2 cellular contexts compared by ENCODE assay signal in the genomic region with DNA sequence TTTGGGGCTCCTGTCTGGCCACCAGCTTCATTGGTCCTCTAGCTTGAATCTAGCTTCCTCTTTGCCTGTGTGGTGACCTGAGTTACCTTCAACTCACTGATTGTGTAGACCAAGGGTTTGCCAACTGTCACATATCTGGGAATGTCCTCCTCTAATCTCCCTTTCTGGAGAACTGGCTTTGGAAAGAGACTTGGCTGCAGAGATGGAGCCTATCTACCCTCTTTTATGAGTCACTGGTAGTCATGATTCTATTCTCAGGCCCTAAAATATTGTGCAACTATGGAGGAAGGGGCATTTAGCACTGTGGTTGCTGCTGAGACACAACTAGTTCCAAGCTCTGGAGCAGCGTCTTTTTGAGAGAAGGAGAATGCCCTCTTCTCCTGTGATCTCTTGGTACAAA.
TF ChIP-seq lines count a peak whose summit lies in the region.

No MANE protein-coding gene starts in this region.

TF ChIP-seq in IMR-90, 13 proteins besides CTCF, POLR2A, EP300 and RAD21:
- TF ChIP-seq RFX5 (IDR thresholded peaks at IDR 0.05; ENCODE audit: low read depth, low read length) (0 out of 2 replicates have a peak, but pooled peaks have one; percentile 14), MAZ (IDR thresholded peaks at IDR 0.05; ENCODE audit: borderline replicate concordance, low read depth, low read length) (0 out of 2 replicates have a peak, but pooled peaks have one; percentile 15), CEBPB (IDR thresholded peaks at IDR 0.05; ENCODE audit: low read depth, low read length) (peak; percentile 97), ELK1 (IDR thresholded peaks at IDR 0.05; ENCODE audit: borderline replicate concordance, low read depth, low read length) (no peak), NFE2L2 (IDR thresholded peaks at IDR 0.05; ENCODE audit: low read depth, low read length) (no peak)

TF ChIP-seq in GM23338, 12 proteins besides CTCF, POLR2A, EP300 and RAD21:
- TF ChIP-seq EZH2phosphoT487 (IDR thresholded peaks at IDR 0.05; ENCODE audit: unreplicated experiment): no peak
- TF ChIP-seq JUNB (IDR thresholded peaks at IDR 0.05; ENCODE audit: unreplicated experiment): no peak
- TF ChIP-seq NANOG (IDR thresholded peaks at IDR 0.05; ENCODE audit: borderline replicate concordance): no peak
- TF ChIP-seq ZNF331 (CRISPR knock-in tag; IDR thresholded peaks at IDR 0.05; ENCODE audit: low read depth): no peak
- TF ChIP-seq ETS1 (IDR thresholded peaks at IDR 0.05): no peak
- TF ChIP-seq, protein P1, sequence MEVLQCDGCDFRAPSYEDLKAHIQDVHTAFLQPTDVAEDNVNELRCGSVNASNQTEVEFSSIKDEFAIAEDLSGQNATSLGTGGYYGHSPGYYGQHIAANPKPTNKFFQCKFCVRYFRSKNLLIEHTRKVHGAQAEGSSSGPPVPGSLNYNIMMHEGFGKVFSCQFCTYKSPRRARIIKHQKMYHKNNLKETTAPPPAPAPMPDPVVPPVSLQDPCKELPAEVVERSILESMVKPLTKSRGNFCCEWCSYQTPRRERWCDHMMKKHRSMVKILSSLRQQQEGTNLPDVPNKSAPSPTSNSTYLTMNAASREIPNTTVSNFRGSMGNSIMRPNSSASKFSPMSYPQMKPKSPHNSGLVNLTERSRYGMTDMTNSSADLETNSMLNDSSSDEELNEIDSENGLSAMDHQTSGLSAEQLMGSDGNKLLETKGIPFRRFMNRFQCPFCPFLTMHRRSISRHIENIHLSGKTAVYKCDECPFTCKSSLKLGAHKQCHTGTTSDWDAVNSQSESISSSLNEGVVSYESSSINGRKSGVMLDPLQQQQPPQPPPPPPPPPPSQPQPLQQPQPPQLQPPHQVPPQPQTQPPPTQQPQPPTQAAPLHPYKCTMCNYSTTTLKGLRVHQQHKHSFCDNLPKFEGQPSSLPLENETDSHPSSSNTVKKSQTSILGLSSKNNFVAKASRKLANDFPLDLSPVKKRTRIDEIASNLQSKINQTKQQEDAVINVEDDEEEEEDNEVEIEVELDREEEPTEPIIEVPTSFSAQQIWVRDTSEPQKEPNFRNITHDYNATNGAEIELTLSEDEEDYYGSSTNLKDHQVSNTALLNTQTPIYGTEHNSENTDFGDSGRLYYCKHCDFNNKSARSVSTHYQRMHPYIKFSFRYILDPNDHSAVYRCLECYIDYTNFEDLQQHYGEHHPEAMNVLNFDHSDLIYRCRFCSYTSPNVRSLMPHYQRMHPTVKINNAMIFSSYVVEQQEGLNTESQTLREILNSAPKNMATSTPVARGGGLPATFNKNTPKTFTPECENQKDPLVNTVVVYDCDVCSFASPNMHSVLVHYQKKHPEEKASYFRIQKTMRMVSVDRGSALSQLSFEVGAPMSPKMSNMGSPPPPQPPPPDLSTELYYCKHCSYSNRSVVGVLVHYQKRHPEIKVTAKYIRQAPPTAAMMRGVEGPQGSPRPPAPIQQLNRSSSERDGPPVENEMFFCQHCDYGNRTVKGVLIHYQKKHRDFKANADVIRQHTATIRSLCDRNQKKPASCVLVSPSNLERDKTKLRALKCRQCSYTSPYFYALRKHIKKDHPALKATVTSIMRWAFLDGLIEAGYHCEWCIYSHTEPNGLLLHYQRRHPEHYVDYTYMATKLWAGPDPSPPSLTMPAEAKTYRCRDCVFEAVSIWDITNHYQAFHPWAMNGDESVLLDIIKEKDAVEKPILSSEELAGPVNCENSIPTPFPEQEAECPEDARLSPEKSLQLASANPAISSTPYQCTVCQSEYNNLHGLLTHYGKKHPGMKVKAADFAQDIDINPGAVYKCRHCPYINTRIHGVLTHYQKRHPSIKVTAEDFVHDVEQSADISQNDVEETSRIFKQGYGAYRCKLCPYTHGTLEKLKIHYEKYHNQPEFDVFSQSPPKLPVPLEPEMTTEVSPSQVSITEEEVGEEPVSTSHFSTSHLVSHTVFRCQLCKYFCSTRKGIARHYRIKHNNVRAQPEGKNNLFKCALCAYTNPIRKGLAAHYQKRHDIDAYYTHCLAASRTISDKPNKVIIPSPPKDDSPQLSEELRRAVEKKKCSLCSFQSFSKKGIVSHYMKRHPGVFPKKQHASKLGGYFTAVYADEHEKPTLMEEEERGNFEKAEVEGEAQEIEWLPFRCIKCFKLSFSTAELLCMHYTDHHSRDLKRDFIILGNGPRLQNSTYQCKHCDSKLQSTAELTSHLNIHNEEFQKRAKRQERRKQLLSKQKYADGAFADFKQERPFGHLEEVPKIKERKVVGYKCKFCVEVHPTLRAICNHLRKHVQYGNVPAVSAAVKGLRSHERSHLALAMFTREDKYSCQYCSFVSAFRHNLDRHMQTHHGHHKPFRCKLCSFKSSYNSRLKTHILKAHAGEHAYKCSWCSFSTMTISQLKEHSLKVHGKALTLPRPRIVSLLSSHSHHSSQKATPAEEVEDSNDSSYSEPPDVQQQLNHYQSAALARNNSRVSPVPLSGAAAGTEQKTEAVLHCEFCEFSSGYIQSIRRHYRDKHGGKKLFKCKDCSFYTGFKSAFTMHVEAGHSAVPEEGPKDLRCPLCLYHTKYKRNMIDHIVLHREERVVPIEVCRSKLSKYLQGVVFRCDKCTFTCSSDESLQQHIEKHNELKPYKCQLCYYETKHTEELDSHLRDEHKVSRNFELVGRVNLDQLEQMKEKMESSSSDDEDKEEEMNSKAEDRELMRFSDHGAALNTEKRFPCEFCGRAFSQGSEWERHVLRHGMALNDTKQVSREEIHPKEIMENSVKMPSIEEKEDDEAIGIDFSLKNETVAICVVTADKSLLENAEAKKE (CRISPR knock-in tag; IDR thresholded peaks at IDR 0.05): no peak
- no peak for TF ChIP-seq ZNF114 (CRISPR knock-in tag; IDR thresholded peaks at IDR 0.05)
- TF ChIP-seq EZH2 (IDR thresholded peaks at IDR 0.05; ENCODE audit: low read depth, unreplicated experiment): no peak
- TF ChIP-seq REST (IDR thresholded peaks at IDR 0.05; ENCODE audit: unreplicated experiment): no peak
- no peak for TF ChIP-seq POLR2AphosphoS5 (IDR thresholded peaks at IDR 0.05; ENCODE audit: low read depth)
- TF ChIP-seq CREB1 (CRISPR knock-in tag; IDR thresholded peaks at IDR 0.05; ENCODE audit: low read depth): no peak
- TF ChIP-seq STAT1 (IDR thresholded peaks at IDR 0.05; ENCODE audit: unreplicated experiment): no peak
